Comparison of ENCODE assay signal across 14 cellular contexts in genomic region chr2:238388794-238389193, GRCh38.
"Had no signal": no experiment of that assay in that cellular context is flagged by ENCODE, and none has a peak within 500 bp of the region (broad histone marks: within the 10 kb centered on the region; RNA-seq: fewer than 3 reads in every experiment).

No MANE protein-coding gene starts in this region.

- H3K9me3 ChIP-seq: heart right ventricle, spleen had no signal

- DNase-seq: activated B cell treated with CpG ODN at 0.5 μM for 24 hours; activated CD4-positive, alpha-beta T cell treated with anti-CD3 and anti-CD28 coated beads, Interleukin-2, amount 10 ng/mL, durations not matched to agents 7 days and 5 days; activated CD8-positive, alpha-beta memory T cell treated with anti-CD3 and anti-CD28 coated beads for 24 hours; activated naive CD4-positive, alpha-beta T cell treated with anti-CD3 and anti-CD28 coated beads for 36 hours; activated T-cell treated with anti-CD3 and anti-CD28 coated beads for 4 hours; cortex of kidney; effector CD8-positive, alpha-beta T cell; heart right ventricle; right cardiac atrium; spleen; stimulated activated CD4-positive, alpha-beta T cell treated with anti-CD3 and anti-CD28 coated beads, Interleukin-1b, Interleukin-23, amount 100 ng/mL, for 48 hours; trophoblast cell had no signal

- H3K4me3 ChIP-seq: heart right ventricle, spleen had no signal

- ATAC-seq: activated T-helper 17 cell treated with anti-CD3 and anti-CD28 coated beads, Interleukin-2, amount 50 U/mL, for 72 hours; heart right ventricle; right cardiac atrium; stimulated activated memory B cell treated with anti-CD40 and anti-IgM and Interleukin-4, amounts not matched to agents 10 μg/mL and 1 μg/mL and 100 μg/mL, for 72 hours had no signal

- H3K27me3 ChIP-seq: heart right ventricle, spleen had no signal
